Comparison of ENCODE assay signal across 17 cellular contexts in genomic region chr1:27509127-27510080, GRCh38. TPM values are rescaled to one million over a fixed set of nuclear protein-coding genes. Genes with fewer than 3 reads are reported as not detected.
DNase-seq lines count a peak whose midpoint lies in the region; ATAC-seq and TF ChIP-seq lines count a peak whose summit lies in the region.
"Had no signal": no experiment of that assay in that cellular context is flagged by ENCODE, and none has a peak within 500 bp of the region (broad histone marks: within the 10 kb centered on the region; RNA-seq: fewer than 3 reads in every experiment).

No MANE protein-coding gene starts in this region.

- intact Hi-C loops in Calu3 (cut with micrococcal nuclease; ENCODE audit: unreplicated experiment): no loop called here
- intact Hi-C loops in IMR-90 (cut with micrococcal nuclease): no loop called here
- intact Hi-C loops in CD4-positive, alpha-beta memory T cell (cut with micrococcal nuclease): no loop called here

- H3K23ac ChIP-seq in IMR-90 (ENCODE audit: low read depth, low read length): no peak overlapping the region
- H3K23ac ChIP-seq in trophoblast cell (ENCODE audit: low read length): no peak overlapping the region

- H2BK120ac ChIP-seq in IMR-90 (ENCODE audit: low read depth, low read length) (no peak overlapping the region), trophoblast cell (ENCODE audit: insufficient read depth, low read length, poor library complexity) (no peak overlapping the region)

- H2BK20ac ChIP-seq in IMR-90 (ENCODE audit: low read depth, low read length): no peak overlapping the region

- peak overlapping the region; percentile 47 for H3K27ac Mint-ChIP-seq in Calu3 (ENCODE audit: unreplicated experiment)
- peak overlapping the region in 3 of 7 donors; percentile 14 to 57 (median 52) for H3K27ac Mint-ChIP-seq in CD4-positive, alpha-beta memory T cell
- H3K27ac Mint-ChIP-seq: activated T-cell treated with anti-CD3 and anti-CD28 coated beads, Interleukin-2, amount 50 U/mL, for 72 hours had no signal

- TF ChIP-seq CTCF in Calu3 (IDR thresholded peaks at IDR 0.05; ENCODE audit: unreplicated experiment): no peak
- TF ChIP-seq CTCF in IMR-90 (conservative IDR thresholded peaks at IDR 0.05; ENCODE audit: low read depth, low read length): no peak

- H3K4me3 ChIP-seq in IMR-90 (ENCODE audit: insufficient read depth, low read depth, low read length) (no peak overlapping the region), esophagus (ENCODE audit: low read depth in 1 of 2, low read length in 2 of 2) (no peak overlapping the region), trophoblast cell (ENCODE audit: low read depth, low read length) (no peak overlapping the region)
- H3K4me3 ChIP-seq in CD4-positive, alpha-beta memory T cell (ENCODE audit: low read length in 2 of 2): no peak overlapping the region

- no peak for TF ChIP-seq RAD21 in IMR-90 (IDR thresholded peaks at IDR 0.05; ENCODE audit: low read length)

- H2AK9ac ChIP-seq in IMR-90 (replicated peaks; ENCODE audit: low read depth, low read length, poor library complexity): peak overlapping the region; percentile 82

- in situ Hi-C loops in IMR-90 (cut with MboI; ENCODE audit: low sequenced_read_pairs): no loop called here

- H3K9me3 Mint-ChIP-seq in Calu3 (ENCODE audit: low read depth, unreplicated experiment): no peaks in the 10 kb centered on the region
- H3K9me3 Mint-ChIP-seq in CD4-positive, alpha-beta memory T cell: no peaks in the 10 kb centered on the region
- H3K9me3 Mint-ChIP-seq: activated T-cell treated with anti-CD3 and anti-CD28 coated beads, Interleukin-2, amount 50 U/mL, for 72 hours had no signal

- H3K36me3 ChIP-seq in IMR-90 (ENCODE audit: control insufficient read depth, insufficient read depth, low read length) (no peaks in the 10 kb centered on the region), esophagus (ENCODE audit: control insufficient read depth in 2 of 2, insufficient read depth in 2 of 2, low read length in 1 of 2) (no peaks in the 10 kb centered on the region), trophoblast cell (ENCODE audit: control insufficient read depth in 1 of 2, insufficient read depth in 2 of 2, low read length in 2 of 2) (no peaks in the 10 kb centered on the region)
- H3K36me3 ChIP-seq in CD4-positive, alpha-beta memory T cell (ENCODE audit: insufficient read depth, low read length): no peaks in the 10 kb centered on the region

- no peak overlapping the region for H4K12ac ChIP-seq in trophoblast cell (ENCODE audit: low read depth, low read length)

- H2BK5ac ChIP-seq in IMR-90 (ENCODE audit: low read depth, low read length, poor library complexity, severe bottlenecking) (no peak overlapping the region), trophoblast cell (ENCODE audit: low read depth, low read length, poor library complexity) (no peak overlapping the region)

- no TSS peak for BruUV-seq in Calu3 (replicated peaks; lab: Mats Ljungman, UMichigan)
- no TSS peak for BruUV-seq in IMR-90 (replicated peaks; lab: Mats Ljungman, UMichigan)

- POLR2A ChIA-PET in IMR-90 (lab: Charles Lee; ENCODE audit: unreplicated experiment): no interaction called here
- POLR2A ChIA-PET in CD4-positive, alpha-beta memory T cell (lab: Charles Lee; ENCODE audit: partially characterized antibody): no interaction called here

- H3K4me1 ChIP-seq in IMR-90 (ENCODE audit: control insufficient read depth, insufficient read depth, low read length) (peaks cover 9% of the 10 kb centered on the region), esophagus (ENCODE audit: control insufficient read depth in 2 of 2, insufficient read depth in 2 of 2, low read length in 1 of 2) (peaks cover 0 to 7% of the 10 kb centered on the region in 2 donors), trophoblast cell (ENCODE audit: control insufficient read depth in 1 of 2, insufficient read depth in 2 of 2, low read length in 2 of 2) (peaks cover 9 to 10% of the 10 kb centered on the region in 2 experiments)
- H3K4me1 ChIP-seq in CD4-positive, alpha-beta memory T cell (ENCODE audit: insufficient read depth, low read length): no peaks in the 10 kb centered on the region

- H3K56ac ChIP-seq in IMR-90 (ENCODE audit: extremely low read depth, insufficient read depth, low read length): no peak overlapping the region

- no peak overlapping the region for H3K18ac ChIP-seq in IMR-90 (ENCODE audit: low read depth, low read length)
- H3K18ac ChIP-seq in trophoblast cell (ENCODE audit: low read length): no peak overlapping the region

- no peak overlapping the region for H3K27ac ChIP-seq in IMR-90 (ENCODE audit: insufficient read depth, low read length)
- H3K27ac ChIP-seq in esophagus (ENCODE audit: low read depth in 2 of 2, low read length in 1 of 2): peak overlapping the region; percentile 64 to 96
- no peak overlapping the region for H3K27ac ChIP-seq in trophoblast cell (ENCODE audit: low read depth, low read length)
- H3K27ac ChIP-seq in CD4-positive, alpha-beta memory T cell (ENCODE audit: low read depth, low read length): no peak overlapping the region
- H3K27ac ChIP-seq: C4-2B, epithelial cell of prostate, parathyroid adenoma had no signal

- H3K4me1 Mint-ChIP-seq in Calu3 (ENCODE audit: low read depth, unreplicated experiment): no peaks in the 10 kb centered on the region
- H3K4me1 Mint-ChIP-seq in CD4-positive, alpha-beta memory T cell: peaks cover 0 to 5% (median 0%) of the 10 kb centered on the region in 4 donors

- CTCF ChIA-PET in Calu3 (lab: Charles Lee): no interaction called here
- CTCF ChIA-PET in IMR-90 (lab: Yijun Ruan, JAX): interaction anchor here (0.9 kb wide), 1 partner anchor 125 kb away, joined by 3 read pairs; no protein-coding TSS in a partner anchor
- CTCF ChIA-PET in CD4-positive, alpha-beta memory T cell (lab: Charles Lee; ENCODE audit: partially characterized antibody): no interaction called here

- no peak overlapping the region for H3K9ac ChIP-seq in IMR-90 (ENCODE audit: low read depth, low read length)
- H3K9ac ChIP-seq in trophoblast cell (ENCODE audit: low read length): no peak overlapping the region
- H3K9ac ChIP-seq: parathyroid adenoma, SK-N-SH had no signal

- dilution Hi-C loops in IMR-90 (cut with HindIII; ENCODE audit: low sequenced_read_pairs, unreplicated experiment): no loop called here

- H2AFZ ChIP-seq in IMR-90 (replicated peaks; ENCODE audit: low read length, poor library complexity): no peak overlapping the region
- H2AFZ ChIP-seq in trophoblast cell (ENCODE audit: insufficient read depth, low read length, poor library complexity): no peak overlapping the region
- H2AFZ ChIP-seq: parathyroid adenoma had no signal

- H3K4ac ChIP-seq in IMR-90 (ENCODE audit: low read depth, low read length): no peak overlapping the region
- H3K4ac ChIP-seq in trophoblast cell (ENCODE audit: low read depth, low read length): no peak overlapping the region

- no peak for TF ChIP-seq POLR2A in IMR-90 (IDR thresholded peaks at IDR 0.05; ENCODE audit: low read depth, low read length)

- H3K27me3 ChIP-seq in IMR-90 (ENCODE audit: control insufficient read depth, insufficient read depth, low read length) (no peaks in the 10 kb centered on the region), esophagus (ENCODE audit: control insufficient read depth in 1 of 2, insufficient read depth in 2 of 2, low read length in 2 of 2) (no peaks in the 10 kb centered on the region), trophoblast cell (ENCODE audit: insufficient read depth, low read length) (no peaks in the 10 kb centered on the region)
- no peaks in the 10 kb centered on the region for H3K27me3 ChIP-seq in CD4-positive, alpha-beta memory T cell (ENCODE audit: insufficient read depth, low read length)

- peak overlapping the region; percentile 40 for H2BK12ac ChIP-seq in trophoblast cell (ENCODE audit: low read length)

- peaks cover 3% of the 10 kb centered on the region for H3K79me2 ChIP-seq in trophoblast cell (ENCODE audit: control insufficient read depth, insufficient read depth, low read length, poor library complexity)
- H3K79me2 ChIP-seq: parathyroid adenoma had no signal

- ATAC-seq in IMR-90 (ENCODE audit: low read depth): no peak
- ATAC-seq: activated T-cell treated with anti-CD3 and anti-CD28 coated beads, Interleukin-2, amount 50 U/mL, for 72 hours had no signal

- no peaks in the 10 kb centered on the region for H3K36me3 Mint-ChIP-seq in Calu3 (ENCODE audit: insufficient read depth, unreplicated experiment)
- H3K36me3 Mint-ChIP-seq in CD4-positive, alpha-beta memory T cell: no peaks in the 10 kb centered on the region

- H3K14ac ChIP-seq in IMR-90 (replicated peaks; ENCODE audit: low read depth, low read length) (no peak overlapping the region), trophoblast cell (ENCODE audit: low read length) (no peak overlapping the region)

- H2AK5ac ChIP-seq in IMR-90 (ENCODE audit: low read depth, low read length) (no peak overlapping the region), trophoblast cell (ENCODE audit: low read length) (no peak overlapping the region)

- no peaks in the 10 kb centered on the region for H3K79me1 ChIP-seq in IMR-90 (ENCODE audit: low read depth in 1 of 2, low read length in 2 of 2)
- H3K79me1 ChIP-seq in trophoblast cell (ENCODE audit: low read length): peaks cover 12% of the 10 kb centered on the region

- H4K20me1 ChIP-seq in IMR-90 (ENCODE audit: insufficient read depth, low read length): no peaks in the 10 kb centered on the region

- no peaks in the 10 kb centered on the region for H3K27me3 Mint-ChIP-seq in Calu3 (ENCODE audit: unreplicated experiment)
- no peaks in the 10 kb centered on the region for H3K27me3 Mint-ChIP-seq in CD4-positive, alpha-beta memory T cell

- no peak overlapping the region for H3K4me3 Mint-ChIP-seq in Calu3 (ENCODE audit: low read depth, unreplicated experiment)
- H3K4me3 Mint-ChIP-seq in CD4-positive, alpha-beta memory T cell: no peak overlapping the region
- H3K4me3 Mint-ChIP-seq: activated T-cell treated with anti-CD3 and anti-CD28 coated beads, Interleukin-2, amount 50 U/mL, for 72 hours had no signal

- H4K91ac ChIP-seq in IMR-90 (ENCODE audit: insufficient read depth, low read depth, low read length): no peak overlapping the region
- H4K91ac ChIP-seq in trophoblast cell (ENCODE audit: low read depth, low read length): peak overlapping the region; percentile 23

- H3K9me3 ChIP-seq in IMR-90 (ENCODE audit: control insufficient read depth, insufficient read depth, low read length) (no peaks in the 10 kb centered on the region), esophagus (ENCODE audit: control insufficient read depth in 2 of 2, insufficient read depth in 1 of 2, low read depth in 1 of 2, low read length in 1 of 2) (no peaks in the 10 kb centered on the region), trophoblast cell (ENCODE audit: insufficient read depth, low read depth, low read length) (no peaks in the 10 kb centered on the region)
- H3K9me3 ChIP-seq in CD4-positive, alpha-beta memory T cell (ENCODE audit: control insufficient read depth in 1 of 2, low read length in 2 of 2): no peaks in the 10 kb centered on the region
- H3K9me3 ChIP-seq: SK-N-SH had no signal

- H4K8ac ChIP-seq in IMR-90 (ENCODE audit: low read depth in 2 of 2, low read length in 2 of 2) (no peak overlapping the region), trophoblast cell (ENCODE audit: low read depth, low read length) (no peak overlapping the region)

- no peaks in the 10 kb centered on the region for H3K9me1 ChIP-seq in IMR-90 (ENCODE audit: insufficient read depth, low read length)

- DNase-seq in Calu3: no peak
- DNase-seq in IMR-90: no peak
- DNase-seq in trophoblast cell: no peak
- DNase-seq in CD4-positive, alpha-beta memory T cell: no peak
- DNase-seq in COR-L47 (lab: John Stamatoyannopoulos, UW): no peak
- DNase-seq in activated effector memory CD4-positive, alpha-beta T cell treated with anti-CD3 and anti-CD28 coated beads, Interleukin-2, amount 50 U/mL, for 16 hours: no peak
- DNase-seq in SK-N-DZ (ENCODE audit: low spot score): no peak
- DNase-seq: activated CD4-positive, alpha-beta T cell treated with anti-CD3 and anti-CD28 coated beads, Interleukin-2, amount 50 U/mL, for 1 hour; activated T-cell treated with anti-CD3 and anti-CD28 coated beads, Interleukin-2, amount 50 U/mL, for 72 hours; EL; GOT3; NCI-H187; SK-N-SH had no signal

- H3K4me2 ChIP-seq in IMR-90 (ENCODE audit: low read depth, low read length) (no peak overlapping the region), trophoblast cell (ENCODE audit: low read length) (no peak overlapping the region)
- H3K4me2 ChIP-seq: SK-N-SH had no signal

- H4K5ac ChIP-seq in IMR-90 (ENCODE audit: low read depth, low read length): no peak overlapping the region

- H2BK15ac ChIP-seq in IMR-90 (ENCODE audit: low read depth, low read length): no peak overlapping the region

- no CpG with 5 or more reads among the region's 9 CpGs for WGBS in IMR-90 (ENCODE audit: extremely low coverage in 2 of 2, insufficient read length in 1 of 2), 2 experiments
- 42 to 47% methylated on average over 9 of the region's 9 CpGs for WGBS in esophagus, 2 donors
- no CpG with 5 or more reads among the region's 9 CpGs for WGBS in trophoblast cell (ENCODE audit: extremely low coverage, insufficient coverage, insufficient read length)

RNA-seq across cellular contexts. Expression of gene WASF2, which starts 19.4 kb away (rescaled TPM):
- total RNA-seq in Calu3 (2022) (79.5 and 84.2 TPM in 2 replicates), IMR-90 (2012; rRNA removed) (7.5 and 7.9 TPM in 2 replicates)
- polyA plus RNA-seq in IMR-90 (2012; rRNA removed) (45.0 and 45.4 TPM in 2 replicates), esophagus (10 to 100 TPM; 47.8 TPM)
- polyA plus RNA-seq in IMR-90 (2012; cell fraction: cytosol; rRNA removed): 28.6 and 29.9 TPM in 2 replicates
- 29.8 and 37.0 TPM in 2 replicates for polyA plus RNA-seq in IMR-90 (2012; cell fraction: nucleus; rRNA removed; ENCODE audit: low replicate concordance)
- polyA plus RNA-seq in trophoblast cell (2013): 54.5 and 57.3 TPM in 2 replicates
- 100 to 1,000 TPM; 163 to 164 TPM for total RNA-seq in CD4-positive, alpha-beta memory T cell
- polyA plus RNA-seq in CD4-positive, alpha-beta memory T cell: 10 to 100 TPM; 31.6 to 81.1 TPM
- polyA plus RNA-seq in SK-N-DZ (2014; cell fraction: cytosol; rRNA removed): 11.3 and 12.4 TPM in 2 replicates
- polyA plus RNA-seq in SK-N-DZ (2014; cell fraction: nucleus; rRNA removed): 4.1 and 10.3 TPM in 2 replicates

Comparison
In these comparisons a context has a peak if more than half of its experiments do, and no peak if none do; other contexts are left out.
1. H3K27ac ChIP-seq: peak in esophagus (2 of 2); none in IMR-90 (single experiment), trophoblast cell (single experiment) and CD4-positive, alpha-beta memory T cell (single experiment).